Comparison of ENCODE assay signal across 1 cellular context in the genomic region with DNA sequence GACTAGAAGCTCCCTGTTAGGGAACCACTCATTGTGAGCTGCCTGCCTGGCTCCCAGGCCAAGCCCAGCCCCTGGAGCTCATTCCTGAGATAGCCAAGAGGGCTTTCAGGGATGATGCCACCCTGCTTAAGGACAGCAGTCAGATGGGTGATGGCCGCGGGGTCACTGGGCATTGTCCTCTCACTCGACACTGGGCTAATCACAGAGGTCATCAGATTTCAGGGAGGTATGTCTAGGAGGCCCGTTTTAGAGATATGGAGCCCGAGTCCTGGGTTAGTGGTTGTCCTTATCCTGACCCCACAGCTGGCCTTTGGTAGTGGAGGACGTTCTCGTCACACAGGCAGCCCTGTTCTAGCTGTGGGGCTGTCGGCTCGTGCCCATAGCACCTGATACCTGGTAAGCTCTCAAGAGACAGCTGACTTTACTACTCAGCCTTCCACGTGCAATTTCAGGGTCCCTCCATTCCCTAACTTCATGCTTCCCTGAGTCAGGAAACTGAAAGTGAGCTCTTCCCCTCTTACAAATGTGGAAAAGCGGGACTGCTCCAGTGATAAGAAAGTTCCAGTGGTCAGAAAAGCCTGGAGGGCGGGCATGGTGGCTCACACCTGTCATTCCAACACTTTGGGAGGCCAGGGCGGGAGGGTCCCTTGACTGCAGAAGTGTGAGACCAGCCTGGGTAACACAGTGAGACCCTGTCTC.
TF ChIP-seq lines count a peak whose summit lies in the region.

No MANE protein-coding gene starts in this region.

TF ChIP-seq in H1, 55 proteins besides CTCF, POLR2A, EP300 and RAD21:
- TF ChIP-seq EZH2 (IDR thresholded peaks at IDR 0.05; ENCODE audit: low read depth, low read length, severe bottlenecking): no peak
- TF ChIP-seq TBP (IDR thresholded peaks at IDR 0.05; ENCODE audit: low read depth, low read length): no peak
- no peak for TF ChIP-seq RXRA (IDR thresholded peaks at IDR 0.05; ENCODE audit: insufficient read depth, low read depth, low read length)
- TF ChIP-seq SUZ12 (IDR thresholded peaks at IDR 0.05; ENCODE audit: low read length): no peak
- no peak for TF ChIP-seq ZNF274 (IDR thresholded peaks at IDR 0.05; ENCODE audit: borderline replicate concordance, extremely low read depth, low read length)
- no peak for TF ChIP-seq TCF12 (IDR thresholded peaks at IDR 0.05; ENCODE audit: low read depth, low read length)
